17 cellular contexts compared by ENCODE assay signal in genomic region chr7:13874783-13875182, GRCh38.
DNase-seq lines count a peak whose midpoint lies in the region; ATAC-seq, FAIRE-seq and TF ChIP-seq lines count a peak whose summit lies in the region.
"Had no signal": no experiment of that assay in that cellular context is flagged by ENCODE, and none has a peak within 500 bp of the region (broad histone marks: within the 10 kb centered on the region; RNA-seq: fewer than 3 reads in every experiment).

No MANE protein-coding gene starts in this region.

- DNase-seq in SIG-M5 treated with dmso at 0.1 percent for 504 hours (lab: John Stamatoyannopoulos, UW; ENCODE audit: unreplicated experiment) (peak; percentile 29), SIG-M5 (lab: John Stamatoyannopoulos, UW) (no peak), SK-N-MC (ENCODE audit: low read depth, low spot score) (no peak), fibroblast of pulmonary artery (ENCODE audit: low read depth) (peak; percentile 78), small intestine (peak; percentile 1), psoas muscle (no peak)
- DNase-seq in activated CD4-positive, CD25-positive, alpha-beta regulatory T cell (lab: John Stamatoyannopoulos, UW) = no peak
- DNase-seq: activated naive CD4-positive, alpha-beta T cell treated with anti-CD3 and anti-CD28 coated beads for 36 hours; H9; heart right ventricle; NCI-H2081 treated with DMSO at 0.1 percent for 48 hours; nephron progenitor cell; NK-92 treated with Interleukin-12 subunit alpha and Interleukin-12 subunit beta, amount 100 ng/mL, for 24 hours had no signal

- 46 to 69% (median 55%) methylated on average over 2 of the region's 2 CpGs for WGBS in small intestine, 3 donors
- WGBS in psoas muscle, 3 donors = 48 to 56% (median 54%) methylated on average over 2 of the region's 2 CpGs

- FAIRE-seq in small intestine (lab: Jason Lieb, UNC) = no peak
- FAIRE-seq: A204.1, endothelial cell of umbilical vein had no signal

- H3K27ac ChIP-seq in SK-N-MC = peak overlapping the region; percentile 60; the same call in 1 of the 2 replicates
- no peak overlapping the region for H3K27ac ChIP-seq in small intestine (ENCODE audit: low read depth in 1 of 2, low read length in 1 of 2)
- no peak overlapping the region for H3K27ac ChIP-seq in psoas muscle
- H3K27ac ChIP-seq: heart right ventricle, skin epidermis had no signal

- no peak for TF ChIP-seq CTCF in fibroblast of pulmonary artery (IDR thresholded peaks at IDR 0.05; ENCODE audit: low read length, missing control alignments)
- TF ChIP-seq CTCF in psoas muscle (IDR thresholded peaks at IDR 0.05) = no peak

- H3K9ac ChIP-seq in SK-N-MC (ENCODE audit: insufficient read length) = peak overlapping the region; percentile 43

- H3K4me1 ChIP-seq in small intestine (ENCODE audit: control insufficient read depth in 2 of 2, insufficient read depth in 1 of 2, low read depth in 1 of 2, low read length in 1 of 2) = no peaks in the 10 kb centered on the region
- H3K4me1 ChIP-seq in psoas muscle = no peaks in the 10 kb centered on the region
- H3K4me1 ChIP-seq: heart right ventricle had no signal

- ATAC-seq in psoas muscle (no peak), GM18868 (IDR thresholded peaks at IDR 0.05; ENCODE audit: unreplicated experiment) (no peak)

- no peaks in the 10 kb centered on the region for H3K9me3 ChIP-seq in SK-N-MC (ENCODE audit: low read depth, low read length)
- H3K9me3 ChIP-seq in small intestine (ENCODE audit: control insufficient read depth, low read depth) = no peaks in the 10 kb centered on the region
- H3K9me3 ChIP-seq in psoas muscle = no peaks in the 10 kb centered on the region
- H3K9me3 ChIP-seq: heart right ventricle had no signal

- no peaks in the 10 kb centered on the region for H3K27me3 ChIP-seq in small intestine (ENCODE audit: control insufficient read depth in 2 of 2, insufficient read depth in 2 of 2, low read length in 2 of 2)
- H3K27me3 ChIP-seq in psoas muscle (ENCODE audit: insufficient read depth in 3 of 3, low read length in 2 of 3) = no peaks in the 10 kb centered on the region
- H3K27me3 ChIP-seq: heart right ventricle had no signal

- intact Hi-C loops in psoas muscle (cut with DNase I) = no loop called here

- H3K36me3 ChIP-seq in SK-N-MC (ENCODE audit: insufficient read depth, low read length) = no peaks in the 10 kb centered on the region
- H3K36me3 ChIP-seq in small intestine (ENCODE audit: control insufficient read depth in 2 of 2, insufficient read depth in 2 of 2, low read length in 2 of 2) = no peaks in the 10 kb centered on the region
- no peaks in the 10 kb centered on the region for H3K36me3 ChIP-seq in psoas muscle (ENCODE audit: insufficient read depth in 1 of 2, low read depth in 1 of 2)
- H3K36me3 ChIP-seq: heart right ventricle had no signal

- H3K4me3 ChIP-seq in SK-N-MC = peak overlapping the region; percentile 50
- peak overlapping the region; percentile 35 for H3K4me3 ChIP-seq in fibroblast of pulmonary artery (replicated peaks; ENCODE audit: low read depth, low read length)
- H3K4me3 ChIP-seq in small intestine (ENCODE audit: low read depth in 1 of 2, low read length in 2 of 2) = no peak overlapping the region
- H3K4me3 ChIP-seq in psoas muscle = no peak overlapping the region
- H3K4me3 ChIP-seq: skin epidermis had no signal

Comparison
In these comparisons a context has a peak if more than half of its experiments do, and no peak if none do; other contexts are left out.
1. DNase-seq: peak in SIG-M5 treated with dmso at 0.1 percent for 504 hours (single experiment), fibroblast of pulmonary artery (single experiment) and small intestine (single experiment); none in SIG-M5 (single experiment), SK-N-MC (single experiment), psoas muscle (0 of 2) and activated CD4-positive, CD25-positive, alpha-beta regulatory T cell (0 of 4).
2. H3K4me3 ChIP-seq: peak in SK-N-MC (single experiment) and fibroblast of pulmonary artery (single experiment); none in small intestine (0 of 2) and psoas muscle (single experiment).